14 cellular contexts compared by ENCODE assay signal in the genomic region with DNA sequence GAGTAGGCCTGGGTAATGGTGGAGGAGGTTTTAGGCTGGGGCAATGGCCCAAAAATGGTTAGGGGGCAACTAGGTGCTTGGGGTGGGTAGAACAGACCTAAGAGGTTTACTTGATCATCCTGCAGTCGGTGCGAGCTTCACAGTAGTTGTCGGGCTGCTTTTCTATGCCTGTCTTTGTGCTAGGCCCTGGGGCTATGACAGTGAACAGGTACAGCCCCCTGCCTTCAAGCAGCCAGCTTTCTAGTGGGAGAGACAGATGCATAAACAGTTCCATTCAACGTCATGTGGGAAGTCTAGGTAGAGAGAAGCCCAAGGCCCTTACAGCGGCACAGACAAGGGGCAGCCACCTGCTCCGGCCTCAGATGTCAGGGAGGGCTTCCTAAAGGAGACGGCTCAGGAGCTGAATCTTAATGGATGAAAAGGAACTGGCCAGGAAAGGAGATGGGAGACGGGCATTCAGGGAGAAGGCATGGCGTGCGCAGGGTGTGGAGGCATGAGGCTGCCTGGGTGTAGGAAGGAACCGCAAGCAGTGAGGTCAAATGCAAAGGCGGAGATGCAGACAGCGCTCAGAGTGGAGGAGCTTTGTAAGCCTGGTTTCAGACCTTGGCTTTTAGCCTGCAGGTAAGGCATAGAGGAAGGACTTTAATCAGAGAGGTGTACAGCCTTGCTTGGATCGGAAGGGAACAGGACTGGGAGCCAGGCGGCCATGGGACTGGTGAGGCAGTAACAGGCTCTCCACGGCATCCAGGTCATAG. TPM values are rescaled to one million over a fixed set of nuclear protein-coding genes. Genes with fewer than 3 reads are reported as not detected.
DNase-seq lines count a peak whose midpoint lies in the region; TF ChIP-seq lines count a peak whose summit lies in the region.
"Had no signal": no experiment of that assay in that cellular context is flagged by ENCODE, and none has a peak within 500 bp of the region (broad histone marks: within the 10 kb centered on the region; RNA-seq: fewer than 3 reads in every experiment).

No MANE protein-coding gene starts in this region.

- H3K9me3 Mint-ChIP-seq in chondrocyte (ENCODE audit: low read depth), result no peaks in the 10 kb centered on the region
- no peaks in the 10 kb centered on the region for H3K9me3 Mint-ChIP-seq in activated T-helper 2 cell treated with anti-CD3 and anti-CD28 coated beads, Interferon-gamma antibody, Interleukin-2, Interleukin-4, amounts not matched to agents 10 μg/mL and 5 μg/mL and 100 μg/mL, durations not matched to agents 14 hours and 24 hours and 36 hours
- H3K9me3 Mint-ChIP-seq: activated CD8-positive, alpha-beta T cell treated with anti-CD3 and anti-CD28 coated beads for 36 hours; activated T-helper 17 cell treated with anti-CD3 and anti-CD28 coated beads, Interleukin-2, amount 50 U/mL, for 72 hours; CD8-positive, alpha-beta T cell had no signal

- H3K27me3 Mint-ChIP-seq in chondrocyte (ENCODE audit: low read depth), result no peaks in the 10 kb centered on the region
- H3K27me3 Mint-ChIP-seq in activated T-helper 2 cell treated with anti-CD3 and anti-CD28 coated beads, Interferon-gamma antibody, Interleukin-2, Interleukin-4, amounts not matched to agents 10 μg/mL and 5 μg/mL and 100 μg/mL, durations not matched to agents 14 hours and 24 hours and 36 hours (ENCODE audit: low read depth), result peaks cover 15% of the 10 kb centered on the region

- intact Hi-C loops in activated T-helper 2 cell treated with anti-CD3 and anti-CD28 coated beads, Interferon-gamma antibody, Interleukin-2, Interleukin-4, amounts not matched to agents 10 μg/mL and 5 μg/mL and 100 μg/mL, durations not matched to agents 14 hours and 24 hours and 36 hours (cut with micrococcal nuclease), result no loop called here

- H3K27me3 ChIP-seq in mesendoderm (ENCODE audit: insufficient read depth, low read length, poor library complexity), result no peaks in the 10 kb centered on the region
- H3K27me3 ChIP-seq in stomach smooth muscle (ENCODE audit: control insufficient read depth in 1 of 2, insufficient read depth in 2 of 2, low read length in 2 of 2), result no peaks in the 10 kb centered on the region
- H3K27me3 ChIP-seq: foreskin keratinocyte, pancreas had no signal

- TF ChIP-seq CTCF in chondrocyte (IDR thresholded peaks at IDR 0.05), result no peak

- H2BK120ac ChIP-seq in mesendoderm (ENCODE audit: low read depth, low read length), result no peak overlapping the region

- H3K9me3 ChIP-seq in stomach smooth muscle (ENCODE audit: control insufficient read depth in 2 of 2, low read length in 2 of 2), result no peaks in the 10 kb centered on the region
- H3K9me3 ChIP-seq: pancreas had no signal

- H4K5ac ChIP-seq in mesendoderm (ENCODE audit: low read length), result no peak overlapping the region

- WGBS in mesendoderm (ENCODE audit: extremely low coverage, insufficient coverage, low lambda C conversion rate), result no CpG with 5 or more reads among the region's 16 CpGs

- peak overlapping the region; percentile 13 for H3K4me3 Mint-ChIP-seq in chondrocyte (ENCODE audit: unreplicated experiment)
- no peak overlapping the region for H3K4me3 Mint-ChIP-seq in activated T-helper 2 cell treated with anti-CD3 and anti-CD28 coated beads, Interferon-gamma antibody, Interleukin-2, Interleukin-4, amounts not matched to agents 10 μg/mL and 5 μg/mL and 100 μg/mL, durations not matched to agents 14 hours and 24 hours and 36 hours (ENCODE audit: low read depth)
- H3K4me3 Mint-ChIP-seq: activated CD8-positive, alpha-beta T cell treated with anti-CD3 and anti-CD28 coated beads for 36 hours; activated T-helper 17 cell treated with anti-CD3 and anti-CD28 coated beads, Interleukin-2, amount 50 U/mL, for 72 hours; CD8-positive, alpha-beta T cell had no signal

- peak; percentile 37 for DNase-seq in activated effector memory CD4-positive, alpha-beta T cell treated with anti-CD3 and anti-CD28 coated beads, Interleukin-2, amount 50 U/mL, for 16 hours
- DNase-seq in activated effector memory CD4-positive, alpha-beta T cell treated with Interleukin-2 at 50 U/mL for 16 hours, result no peak
- no peak for DNase-seq in chondrocyte (ENCODE audit: low spot score)
- DNase-seq in mesendoderm, result peak; percentile 48
- DNase-seq in caudate nucleus (lab: John Stamatoyannopoulos, UW), result no peak
- DNase-seq in activated T-helper 2 cell treated with anti-CD3 and anti-CD28 coated beads, Interferon-gamma antibody, Interleukin-2, Interleukin-4, amounts not matched to agents 10 μg/mL and 5 μg/mL and 100 μg/mL, durations not matched to agents 14 hours and 24 hours and 36 hours (ENCODE audit: low spot score), result no peak
- DNase-seq in retina, result no peak
- DNase-seq: activated CD8-positive, alpha-beta T cell treated with anti-CD3 and anti-CD28 coated beads for 36 hours; CD8-positive, alpha-beta T cell; effector CD4-positive, alpha-beta T cell; pancreas had no signal

- H2BK15ac ChIP-seq in mesendoderm (replicated peaks; ENCODE audit: low read depth), result no peak overlapping the region

- H3K36me3 Mint-ChIP-seq in chondrocyte (ENCODE audit: low read depth), result peaks cover 14% of the 10 kb centered on the region
- no peaks in the 10 kb centered on the region for H3K36me3 Mint-ChIP-seq in activated T-helper 2 cell treated with anti-CD3 and anti-CD28 coated beads, Interferon-gamma antibody, Interleukin-2, Interleukin-4, amounts not matched to agents 10 μg/mL and 5 μg/mL and 100 μg/mL, durations not matched to agents 14 hours and 24 hours and 36 hours (ENCODE audit: low read depth)
- H3K36me3 Mint-ChIP-seq: CD8-positive, alpha-beta T cell had no signal

- H3K4me2 ChIP-seq in mesendoderm (ENCODE audit: low read length), result no peak overlapping the region

- H3K56ac ChIP-seq in mesendoderm (ENCODE audit: low read length), result peak overlapping the region; percentile 52

- peak overlapping the region; percentile 99 for H3K27ac Mint-ChIP-seq in chondrocyte (ENCODE audit: unreplicated experiment)
- no peak overlapping the region for H3K27ac Mint-ChIP-seq in activated T-helper 2 cell treated with anti-CD3 and anti-CD28 coated beads, Interferon-gamma antibody, Interleukin-2, Interleukin-4, amounts not matched to agents 10 μg/mL and 5 μg/mL and 100 μg/mL, durations not matched to agents 14 hours and 24 hours and 36 hours
- H3K27ac Mint-ChIP-seq: activated CD8-positive, alpha-beta T cell treated with anti-CD3 and anti-CD28 coated beads for 36 hours; activated T-helper 17 cell treated with anti-CD3 and anti-CD28 coated beads, Interleukin-2, amount 50 U/mL, for 72 hours; CD8-positive, alpha-beta T cell had no signal

- peak overlapping the region; percentile 25 for H2BK5ac ChIP-seq in mesendoderm (ENCODE audit: low read length)

- H2AK5ac ChIP-seq in mesendoderm (ENCODE audit: low read length), result peak overlapping the region; percentile 84

- H3K79me2 ChIP-seq in mesendoderm (ENCODE audit: control insufficient read depth, insufficient read depth, low read length), result peaks cover 6% of the 10 kb centered on the region

- no peak overlapping the region for H3K4ac ChIP-seq in mesendoderm (ENCODE audit: low read depth, low read length)

- no peak overlapping the region for H3K23ac ChIP-seq in mesendoderm (ENCODE audit: low read length)

- no peak overlapping the region for H3K4me3 ChIP-seq in mesendoderm (ENCODE audit: low read length)
- H3K4me3 ChIP-seq in stomach smooth muscle (ENCODE audit: low read length in 2 of 2), result no peak overlapping the region
- H3K4me3 ChIP-seq: pancreas had no signal

- H3K27ac ChIP-seq in mesendoderm (ENCODE audit: low read depth, low read length) (no peak overlapping the region), stomach smooth muscle (ENCODE audit: low read length) (peak overlapping the region; percentile 88), caudate nucleus (ENCODE audit: low read depth, low read length) (no peak overlapping the region)
- H3K27ac ChIP-seq: foreskin keratinocyte, pancreas had no signal

- H4K8ac ChIP-seq in mesendoderm (ENCODE audit: low read depth, low read length), result no peak overlapping the region

- H3K4me1 Mint-ChIP-seq in chondrocyte (ENCODE audit: low read depth), result peaks cover 86% of the 10 kb centered on the region
- H3K4me1 Mint-ChIP-seq in activated T-helper 2 cell treated with anti-CD3 and anti-CD28 coated beads, Interferon-gamma antibody, Interleukin-2, Interleukin-4, amounts not matched to agents 10 μg/mL and 5 μg/mL and 100 μg/mL, durations not matched to agents 14 hours and 24 hours and 36 hours (ENCODE audit: low read depth), result peaks cover 11% of the 10 kb centered on the region

- no peak overlapping the region for H3K9ac ChIP-seq in mesendoderm (ENCODE audit: low read length)
- H3K9ac ChIP-seq in stomach smooth muscle (ENCODE audit: low read length in 2 of 2), result no peak overlapping the region

- no peak overlapping the region for H3K18ac ChIP-seq in mesendoderm (ENCODE audit: low read length)

- peaks cover 15% of the 10 kb centered on the region for H3K79me1 ChIP-seq in mesendoderm (ENCODE audit: low read length)

- H3K4me1 ChIP-seq in mesendoderm (ENCODE audit: control insufficient read depth, low read depth, low read length) (peaks cover 50% of the 10 kb centered on the region), stomach smooth muscle (ENCODE audit: control insufficient read depth, insufficient read depth, low read length) (peaks cover 57% of the 10 kb centered on the region)

- H3K36me3 ChIP-seq in mesendoderm (ENCODE audit: control insufficient read depth, insufficient read depth, low read length) (no peaks in the 10 kb centered on the region), stomach smooth muscle (ENCODE audit: control insufficient read depth in 2 of 2, insufficient read depth in 2 of 2, low read length in 2 of 2) (no peaks in the 10 kb centered on the region)
- H3K36me3 ChIP-seq: pancreas had no signal

RNA-seq across cellular contexts. Expression of gene CTIF, which starts 6.0 kb away (rescaled TPM):
- total RNA-seq in chondrocyte, result 173 to 236 TPM (median 184 TPM) in 3 replicates
- polyA plus RNA-seq in mesendoderm (2013, experiment 1 of 2), result 11.5 TPM
- polyA plus RNA-seq in mesendoderm (2013, experiment 2 of 2), result 14.5 TPM
- total RNA-seq in activated T-helper 2 cell treated with anti-CD3 and anti-CD28 coated beads, Interferon-gamma antibody, Interleukin-2, Interleukin-4, amounts not matched to agents 10 μg/mL and 5 μg/mL and 100 μg/mL, durations not matched to agents 14 hours and 24 hours and 36 hours, result 7.0 and 7.5 TPM in 2 replicates

Comparison
In these comparisons a context has a peak if more than half of its experiments do, and no peak if none do; other contexts are left out.
1. DNase-seq: peak in activated effector memory CD4-positive, alpha-beta T cell treated with anti-CD3 and anti-CD28 coated beads, Interleukin-2, amount 50 U/mL, for 16 hours (single experiment) and mesendoderm (single experiment); none in activated effector memory CD4-positive, alpha-beta T cell treated with Interleukin-2 at 50 U/mL for 16 hours (single experiment), chondrocyte (single experiment), caudate nucleus (0 of 61), activated T-helper 2 cell treated with anti-CD3 and anti-CD28 coated beads, Interferon-gamma antibody, Interleukin-2, Interleukin-4, amounts not matched to agents 10 μg/mL and 5 μg/mL and 100 μg/mL, durations not matched to agents 14 hours and 24 hours and 36 hours (single experiment) and retina (single experiment).
2. RNA of gene CTIF, which starts 6.0 kb away (total RNA-seq): 173 to 236 TPM in chondrocyte; 7.0 to 7.5 TPM in activated T-helper 2 cell treated with anti-CD3 and anti-CD28 coated beads, Interferon-gamma antibody, Interleukin-2, Interleukin-4, amounts not matched to agents 10 μg/mL and 5 μg/mL and 100 μg/mL, durations not matched to agents 14 hours and 24 hours and 36 hours; every median in the first group is over 10 times any median in the second.